14 cellular contexts compared by ENCODE assay signal in genomic region chr17:65523411-65523810, GRCh38. TPM values are rescaled to one million over a fixed set of nuclear protein-coding genes. Genes with fewer than 3 reads are reported as not detected.
A peak's percentile ranks its signal among the peaks of the same experiment; 100 is the strongest.
DNase-seq lines count a peak whose midpoint lies in the region; ATAC-seq, FAIRE-seq and TF ChIP-seq lines count a peak whose summit lies in the region.
"Had no signal": no experiment of that assay in that cellular context is flagged by ENCODE, and none has a peak within 500 bp of the region (broad histone marks: within the 10 kb centered on the region; RNA-seq: fewer than 3 reads in every experiment).

No MANE protein-coding gene starts in this region.

- no peak overlapping the region for H3K4me2 ChIP-seq in HepG2 (ENCODE audit: low read depth, low read length)
- H3K4me2 ChIP-seq in fibroblast of lung (ENCODE audit: extremely low read depth, insufficient read depth, low read length): no peak overlapping the region

- ATAC-seq in HepG2: no peak
- ATAC-seq in right lobe of liver: no peak
- no peak for ATAC-seq in HG03442 (IDR thresholded peaks at IDR 0.05; ENCODE audit: unreplicated experiment)
- ATAC-seq in HG02759 (IDR thresholded peaks at IDR 0.05; ENCODE audit: unreplicated experiment): no peak
- ATAC-seq in GM21717 (IDR thresholded peaks at IDR 0.05; ENCODE audit: unreplicated experiment): no peak

- H2AFZ ChIP-seq in HepG2 (ENCODE audit: low read length) (no peak overlapping the region), fibroblast of lung (ENCODE audit: low read length) (no peak overlapping the region)

- intact Hi-C loops in HepG2 (cut with micrococcal nuclease; ENCODE audit: unreplicated experiment): no loop called here
- intact Hi-C loops in right lobe of liver (cut with DNase I): no loop called here
- intact Hi-C loops in activated CD4-positive, alpha-beta memory T cell treated with anti-CD3 and anti-CD28 coated beads for 36 hours (cut with micrococcal nuclease): loop anchor here (1.0 kb wide), 4 partner anchors 9 to 134 kb away; no protein-coding TSS in a partner anchor

- peaks cover 52% of the 10 kb centered on the region for H3K4me1 ChIP-seq in HepG2 (ENCODE audit: insufficient read depth, low read length)
- peaks cover 0 to 10% (median 0%) of the 10 kb centered on the region in 4 donors for H3K4me1 ChIP-seq in right lobe of liver
- H3K4me1 ChIP-seq in fibroblast of lung (ENCODE audit: control insufficient read depth, extremely low read depth, insufficient read depth, low read length): no peaks in the 10 kb centered on the region

- H3K9me3 ChIP-seq in HepG2 (ENCODE audit: low read length) (no peaks in the 10 kb centered on the region), right lobe of liver (no peaks in the 10 kb centered on the region), fibroblast of lung (ENCODE audit: control insufficient read depth, insufficient read depth, low read depth, low read length) (no peaks in the 10 kb centered on the region)

- no peaks in the 10 kb centered on the region for H3K27me3 Mint-ChIP-seq in activated CD4-positive, alpha-beta memory T cell treated with anti-CD3 and anti-CD28 coated beads for 36 hours
- H3K27me3 Mint-ChIP-seq: activated B cell treated with CpG ODN at 0.5 μM for 24 hours had no signal

- H3K36me3 Mint-ChIP-seq in activated CD4-positive, alpha-beta memory T cell treated with anti-CD3 and anti-CD28 coated beads for 36 hours: no peaks in the 10 kb centered on the region

- H3K36me3 ChIP-seq in HepG2 (replicated peaks in 1 of 2; ENCODE audit: control insufficient read depth in 1 of 2, insufficient read depth in 2 of 2, low read length in 2 of 2): no peaks in the 10 kb centered on the region
- H3K36me3 ChIP-seq in right lobe of liver: no peaks in the 10 kb centered on the region
- no peaks in the 10 kb centered on the region for H3K36me3 ChIP-seq in fibroblast of lung (ENCODE audit: control insufficient read depth, insufficient read depth, low read length)

- DNase-seq in HepG2 (ENCODE audit: low spot score): no peak
- no peak for DNase-seq in right lobe of liver
- DNase-seq in activated CD4-positive, alpha-beta memory T cell treated with anti-CD3 and anti-CD28 coated beads for 36 hours: no peak
- DNase-seq in fibroblast of lung (ENCODE audit: low read depth in 2 of 2): peak; percentile 8 to 29
- DNase-seq in inferior parietal cortex (ENCODE audit: extremely low spot score): no peak
- DNase-seq: activated B cell treated with CpG ODN at 0.5 μM for 24 hours; activated effector memory CD4-positive, alpha-beta T cell treated with Interleukin-2 at 50 U/mL for 16 hours; cerebellar nuclear complex; NCI-H187 treated with DMSO at 0.1 percent for 48 hours; NCI-H524 treated with DMSO at 0.1 percent for 48 hours had no signal

- BruUV-seq in HepG2 (replicated peaks; lab: Mats Ljungman, UMichigan): no TSS peak

- H3K4me3 Mint-ChIP-seq in activated CD4-positive, alpha-beta memory T cell treated with anti-CD3 and anti-CD28 coated beads for 36 hours: no peak overlapping the region
- H3K4me3 Mint-ChIP-seq: activated B cell treated with CpG ODN at 0.5 μM for 24 hours had no signal

- no peak overlapping the region for H3K9ac ChIP-seq in HepG2 (ENCODE audit: insufficient read depth, low read depth, low read length)
- no peak overlapping the region for H3K9ac ChIP-seq in fibroblast of lung (ENCODE audit: insufficient read depth, low read length)

- no peak for FAIRE-seq in HepG2 (lab: Jason Lieb, UNC)

- H3K27ac ChIP-seq in HepG2 (ENCODE audit: extremely low read length, insufficient read depth, low read length) (no peak overlapping the region), right lobe of liver (no peak overlapping the region), fibroblast of lung (ENCODE audit: insufficient read depth, low read length) (no peak overlapping the region)
- H3K27ac ChIP-seq: skin epidermis had no signal

- H3K4me3 ChIP-seq in HepG2 (replicated peaks in 1 of 3; ENCODE audit: insufficient read depth in 1 of 3, low read depth in 2 of 3, low read length in 3 of 3) (no peak overlapping the region), right lobe of liver (no peak overlapping the region), fibroblast of lung (replicated peaks in 1 of 4; ENCODE audit: control extremely low read depth in 1 of 4, insufficient read depth in 1 of 4, low read depth in 3 of 4, low read length in 4 of 4) (no peak overlapping the region)
- H3K4me3 ChIP-seq: skin epidermis had no signal

- 47% methylated on average over 1 of the region's 1 CpG for WGBS in HepG2 (ENCODE audit: low lambda C conversion rate)
- whole genome bisulfite sequencing in right lobe of liver (ENCODE audit: insufficient coverage, low coverage, low lambda C conversion rate, missing lambda C conversion rate): 50% methylated on average over 1 of the region's 1 CpG

- peaks cover 8% of the 10 kb centered on the region; the same call in 1 of the 2 replicates for H4K20me1 ChIP-seq in HepG2 (ENCODE audit: insufficient read depth, low read length)
- H4K20me1 ChIP-seq in fibroblast of lung (ENCODE audit: control insufficient read depth, extremely low read depth, insufficient read depth, low read length): no peaks in the 10 kb centered on the region

- H3K79me2 ChIP-seq in HepG2 (ENCODE audit: insufficient read depth, low read length) (no peaks in the 10 kb centered on the region), fibroblast of lung (ENCODE audit: control insufficient read depth, insufficient read depth, low read length) (no peaks in the 10 kb centered on the region)

- H3K9me3 Mint-ChIP-seq in activated CD4-positive, alpha-beta memory T cell treated with anti-CD3 and anti-CD28 coated beads for 36 hours: no peaks in the 10 kb centered on the region
- H3K9me3 Mint-ChIP-seq: activated B cell treated with CpG ODN at 0.5 μM for 24 hours had no signal

- TF ChIP-seq RAD21 in HepG2 (CRISPR knock-in tag; IDR thresholded peaks at IDR 0.05): no peak

- H3K27me3 ChIP-seq in HepG2 (ENCODE audit: control insufficient read depth in 1 of 2, insufficient read depth in 2 of 2, low read length in 2 of 2): no peaks in the 10 kb centered on the region
- H3K27me3 ChIP-seq in right lobe of liver: no peaks in the 10 kb centered on the region
- peaks cover 5% of the 10 kb centered on the region for H3K27me3 ChIP-seq in fibroblast of lung (ENCODE audit: control insufficient read depth, insufficient read depth, low read length)

- in situ Hi-C loops in HepG2 (cut with HindIII; ENCODE audit: extremely low pct_ligation_motif_present, low pct_unique_long_range_greater_than_20kb): no loop called here

- no peak for TF ChIP-seq CTCF in HepG2 (CRISPR knock-in tag; IDR thresholded peaks at IDR 0.05)
- no peak for TF ChIP-seq CTCF in right lobe of liver (IDR thresholded peaks at IDR 0.05)
- TF ChIP-seq CTCF in fibroblast of lung (conservative IDR thresholded peaks at IDR 0.05 in 1 of 2, IDR thresholded peaks at IDR 0.05 in 1 of 2; ENCODE audit: low read depth in 1 of 2, low read length in 2 of 2): no peak

- TF ChIP-seq EP300 in HepG2 (IDR thresholded peaks at IDR 0.05; ENCODE audit: low read depth in 2 of 2, low read length in 2 of 2) (no peak), HepG2 (CRISPR knock-in tag; IDR thresholded peaks at IDR 0.05; ENCODE audit: borderline replicate concordance) (no peak)

- no peak for TF ChIP-seq POLR2A in HepG2 (IDR thresholded peaks at IDR 0.05; ENCODE audit: insufficient read depth in 1 of 2, low read depth in 2 of 2, low read length in 2 of 2)
- TF ChIP-seq POLR2A in right lobe of liver (IDR thresholded peaks at IDR 0.05): no peak

- CTCF ChIA-PET in HepG2 (lab: Yijun Ruan, JAX; ENCODE audit: low intra/inter-chr PET ratio, low total read pairs): no interaction called here
- CTCF ChIA-PET in activated CD4-positive, alpha-beta memory T cell treated with anti-CD3 and anti-CD28 coated beads for 36 hours (lab: Charles Lee): interaction anchor here (0.8 to 1.9 kb wide), 2 partner anchors 10 to 30 kb away, joined by 3 to 9 read pairs; no protein-coding TSS in a partner anchor

- H3K4me1 Mint-ChIP-seq in activated CD4-positive, alpha-beta memory T cell treated with anti-CD3 and anti-CD28 coated beads for 36 hours (ENCODE audit: low read depth): peaks cover 24% of the 10 kb centered on the region
- H3K4me1 Mint-ChIP-seq: activated B cell treated with CpG ODN at 0.5 μM for 24 hours had no signal

- POLR2A ChIA-PET in HepG2 (lab: Yijun Ruan, JAX): no interaction called here
- POLR2A ChIA-PET in activated CD4-positive, alpha-beta memory T cell treated with anti-CD3 and anti-CD28 coated beads for 36 hours (lab: Charles Lee): interaction anchor here (1.0 to 1.2 kb wide), 2 partner anchors 9 to 16 kb away, joined by 3 to 4 read pairs; no protein-coding TSS in a partner anchor

- H3K27ac Mint-ChIP-seq in activated CD4-positive, alpha-beta memory T cell treated with anti-CD3 and anti-CD28 coated beads for 36 hours: peak overlapping the region; percentile 57
- H3K27ac Mint-ChIP-seq: activated B cell treated with CpG ODN at 0.5 μM for 24 hours had no signal

RNA-seq across cellular contexts. Expression of gene AXIN2, which starts 38.0 kb away (rescaled TPM):
- 53.8 and 58.6 TPM in 2 replicates for total RNA-seq in HepG2 (2016; rRNA removed; fragmentation: Illumina TruSeq; extraction: Trizol)
- 12.0 and 13.7 TPM in 2 replicates for total RNA-seq in HepG2 (2016; cell fraction: cytosol; rRNA removed; fragmentation: Illumina TruSeq; extraction: Trizol; ENCODE audit: low read depth)
- total RNA-seq in HepG2 (2016; cell fraction: insoluble cytoplasmic fraction; rRNA removed; fragmentation: Illumina TruSeq; extraction: Trizol): 45.1 and 59.6 TPM in 2 replicates
- total RNA-seq in HepG2 (2016; cell fraction: membrane; rRNA removed; fragmentation: Illumina TruSeq; extraction: Trizol): 27.0 and 28.7 TPM in 2 replicates
- 79.3 and 81.9 TPM in 2 replicates for total RNA-seq in HepG2 (2016; cell fraction: nucleus; rRNA removed; fragmentation: Illumina TruSeq; extraction: Trizol)
- polyA plus RNA-seq in HepG2 (2011; rRNA removed): 55.0 and 63.4 TPM in 2 replicates
- polyA plus RNA-seq in HepG2 (2011; cell fraction: cytosol; rRNA removed): 29.9 and 39.9 TPM in 2 replicates
- 126 and 210 TPM in 2 replicates for polyA plus RNA-seq in HepG2 (2011; cell fraction: nucleus; rRNA removed)
- 55.5 and 56.3 TPM in 2 replicates for polyA plus RNA-seq in HepG2 (2012)
- polyA plus RNA-seq in HepG2 (2016; cell fraction: cytosol; fragmentation: Illumina TruSeq; extraction: Trizol; ENCODE audit: low read depth): 2.0 and 2.2 TPM in 2 replicates
- polyA plus RNA-seq in HepG2 (2016; cell fraction: insoluble cytoplasmic fraction; fragmentation: Illumina TruSeq; extraction: Trizol; ENCODE audit: low read depth): 34.3 and 44.8 TPM in 2 replicates
- polyA plus RNA-seq in HepG2 (2016; cell fraction: membrane; fragmentation: Illumina TruSeq; extraction: Trizol; ENCODE audit: low read depth): 9.2 and 9.3 TPM in 2 replicates
- polyA plus RNA-seq in HepG2 (2016; cell fraction: nucleus; fragmentation: Illumina TruSeq; extraction: Trizol; ENCODE audit: insufficient read depth, low read depth): 115 and 117 TPM in 2 replicates
- polyA minus RNA-seq in HepG2 (2011; rRNA and poly(A)+ RNA removed; ENCODE audit: low replicate concordance): 0.09 and 105 TPM in 2 replicates
- 43.2 and 45.6 TPM in 2 replicates for polyA minus RNA-seq in HepG2 (2011; cell fraction: cytosol; rRNA and poly(A)+ RNA removed)
- 175 and 211 TPM in 2 replicates for polyA minus RNA-seq in HepG2 (2011; cell fraction: nucleus; rRNA and poly(A)+ RNA removed)
- total RNA-seq in right lobe of liver: 1 to 10 TPM; 1.0 to 2.4 (median 2.0) TPM
- 1 to 10 TPM; 3.9 to 4.4 TPM for total RNA-seq in activated CD4-positive, alpha-beta memory T cell treated with anti-CD3 and anti-CD28 coated beads for 36 hours
- 1.8 and 2.1 TPM in 2 replicates for total RNA-seq in fibroblast of lung
- polyA plus RNA-seq in fibroblast of lung: 1.8 and 2.0 TPM in 2 replicates
- 1.6 and 1.9 TPM in 2 replicates for polyA plus RNA-seq in fibroblast of lung (2012)
- 0.59 and 1.5 TPM in 2 replicates for polyA minus RNA-seq in fibroblast of lung (ENCODE audit: low replicate concordance)

Comparison
In these comparisons a context has a peak if more than half of its experiments do, and no peak if none do; other contexts are left out.
1. DNase-seq: peak in fibroblast of lung (2 of 2); none in HepG2 (single experiment), right lobe of liver (0 of 3), activated CD4-positive, alpha-beta memory T cell treated with anti-CD3 and anti-CD28 coated beads for 36 hours (single experiment) and inferior parietal cortex (single experiment).